Comparison of ENCODE assay signal across 1 cellular context in the genomic region with DNA sequence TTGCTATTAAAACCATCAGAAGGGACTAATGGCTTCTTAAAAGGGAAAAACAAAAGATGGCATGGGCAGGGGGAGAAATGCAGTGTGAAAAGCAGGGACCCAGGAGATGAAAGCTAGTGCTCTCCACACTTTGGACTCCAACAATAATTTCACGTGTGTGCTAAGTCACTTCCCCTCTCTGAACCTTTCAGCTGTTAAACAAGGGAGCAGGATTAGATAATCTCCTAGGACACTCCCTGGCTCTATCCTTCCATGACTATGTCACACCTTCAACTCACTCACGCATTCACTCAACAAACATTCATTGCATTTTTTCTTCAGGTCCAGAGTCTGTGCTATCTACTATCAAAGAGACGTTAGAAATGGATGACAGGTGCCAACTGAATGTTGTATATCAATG.
TF ChIP-seq lines count a peak whose summit lies in the region.

No MANE protein-coding gene starts in this region.

TF ChIP-seq in HepG2, 621 proteins besides CTCF, POLR2A, EP300 and RAD21 (continued from another document and continues in another):
- TF ChIP-seq, protein P1, sequence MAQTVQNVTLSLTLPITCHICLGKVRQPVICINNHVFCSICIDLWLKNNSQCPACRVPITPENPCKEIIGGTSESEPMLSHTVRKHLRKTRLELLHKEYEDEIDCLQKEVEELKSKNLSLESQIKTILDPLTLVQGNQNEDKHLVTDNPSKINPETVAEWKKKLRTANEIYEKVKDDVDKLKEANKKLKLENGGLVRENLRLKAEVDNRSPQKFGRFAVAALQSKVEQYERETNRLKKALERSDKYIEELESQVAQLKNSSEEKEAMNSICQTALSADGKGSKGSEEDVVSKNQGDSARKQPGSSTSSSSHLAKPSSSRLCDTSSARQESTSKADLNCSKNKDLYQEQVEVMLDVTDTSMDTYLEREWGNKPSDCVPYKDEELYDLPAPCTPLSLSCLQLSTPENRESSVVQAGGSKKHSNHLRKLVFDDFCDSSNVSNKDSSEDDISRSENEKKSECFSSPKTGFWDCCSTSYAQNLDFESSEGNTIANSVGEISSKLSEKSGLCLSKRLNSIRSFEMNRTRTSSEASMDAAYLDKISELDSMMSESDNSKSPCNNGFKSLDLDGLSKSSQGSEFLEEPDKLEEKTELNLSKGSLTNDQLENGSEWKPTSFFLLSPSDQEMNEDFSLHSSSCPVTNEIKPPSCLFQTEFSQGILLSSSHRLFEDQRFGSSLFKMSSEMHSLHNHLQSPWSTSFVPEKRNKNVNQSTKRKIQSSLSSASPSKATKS (CRISPR knock-in tag; IDR thresholded peaks at IDR 0.05), result no peak
- TF ChIP-seq ZNF83 (CRISPR knock-in tag; IDR thresholded peaks at IDR 0.05; ENCODE audit: borderline replicate concordance), result no peak
- TF ChIP-seq, protein P2, sequence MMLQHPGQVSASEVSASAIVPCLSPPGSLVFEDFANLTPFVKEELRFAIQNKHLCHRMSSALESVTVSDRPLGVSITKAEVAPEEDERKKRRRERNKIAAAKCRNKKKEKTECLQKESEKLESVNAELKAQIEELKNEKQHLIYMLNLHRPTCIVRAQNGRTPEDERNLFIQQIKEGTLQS (CRISPR knock-in tag; IDR thresholded peaks at IDR 0.05), result no peak
- TF ChIP-seq CBX1 (IDR thresholded peaks at IDR 0.05; ENCODE audit: low read depth), result no peak
- TF ChIP-seq ZNF329 (CRISPR knock-in tag; IDR thresholded peaks at IDR 0.05; ENCODE audit: low read depth), result no peak
- no peak for TF ChIP-seq WIZ (CRISPR knock-in tag; IDR thresholded peaks at IDR 0.05)
- TF ChIP-seq ZNF883 (CRISPR knock-in tag; IDR thresholded peaks at IDR 0.05; ENCODE audit: not compliant biosample characterization), result no peak
- no peak for TF ChIP-seq CEBPB (IDR thresholded peaks at IDR 0.05; ENCODE audit: borderline replicate concordance, low read depth, low read length)
- TF ChIP-seq SNAPC2 (CRISPR knock-in tag; IDR thresholded peaks at IDR 0.05), result no peak
- no peak for TF ChIP-seq PPARG (CRISPR knock-in tag; conservative IDR thresholded peaks at IDR 0.05)
- no peak for TF ChIP-seq MXD4 (CRISPR knock-in tag; IDR thresholded peaks at IDR 0.05)
- TF ChIP-seq GRHL1 (CRISPR knock-in tag; conservative IDR thresholded peaks at IDR 0.05), result no peak
- TF ChIP-seq SOX6 (IDR thresholded peaks at IDR 0.05), result no peak
- TF ChIP-seq SOX6 (CRISPR knock-in tag; IDR thresholded peaks at IDR 0.05), result peak; percentile 56; the same call in 1 of the 2 replicates
- TF ChIP-seq, protein P3, sequence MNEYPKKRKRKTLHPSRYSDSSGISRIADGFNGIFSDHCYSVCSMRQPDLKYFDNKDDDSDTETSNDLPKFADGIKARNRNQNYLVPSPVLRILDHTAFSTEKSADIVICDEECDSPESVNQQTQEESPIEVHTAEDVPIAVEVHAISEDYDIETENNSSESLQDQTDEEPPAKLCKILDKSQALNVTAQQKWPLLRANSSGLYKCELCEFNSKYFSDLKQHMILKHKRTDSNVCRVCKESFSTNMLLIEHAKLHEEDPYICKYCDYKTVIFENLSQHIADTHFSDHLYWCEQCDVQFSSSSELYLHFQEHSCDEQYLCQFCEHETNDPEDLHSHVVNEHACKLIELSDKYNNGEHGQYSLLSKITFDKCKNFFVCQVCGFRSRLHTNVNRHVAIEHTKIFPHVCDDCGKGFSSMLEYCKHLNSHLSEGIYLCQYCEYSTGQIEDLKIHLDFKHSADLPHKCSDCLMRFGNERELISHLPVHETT (CRISPR knock-in tag; conservative IDR thresholded peaks at IDR 0.05), result no peak
- TF ChIP-seq ZNF563 (CRISPR knock-in tag; IDR thresholded peaks at IDR 0.05), result no peak
- TF ChIP-seq ELF4 (CRISPR knock-in tag; IDR thresholded peaks at IDR 0.05; ENCODE audit: borderline replicate concordance), result no peak
- no peak for TF ChIP-seq STAG1 (CRISPR knock-in tag; IDR thresholded peaks at IDR 0.05)
- TF ChIP-seq ZNF10 (CRISPR knock-in tag; IDR thresholded peaks at IDR 0.05; ENCODE audit: borderline replicate concordance, low read depth), result no peak
- no peak for TF ChIP-seq ZNF143 (CRISPR knock-in tag; IDR thresholded peaks at IDR 0.05)
- TF ChIP-seq ZNF441 (CRISPR knock-in tag; IDR thresholded peaks at IDR 0.05; ENCODE audit: borderline replicate concordance), result no peak
- TF ChIP-seq HDAC2 (CRISPR knock-in tag; IDR thresholded peaks at IDR 0.05), result no peak
- TF ChIP-seq JDP2 (CRISPR knock-in tag; IDR thresholded peaks at IDR 0.05; ENCODE audit: borderline replicate concordance), result no peak
- no peak for TF ChIP-seq ELF1 (CRISPR knock-in tag; IDR thresholded peaks at IDR 0.05)
- TF ChIP-seq CBX5 (CRISPR knock-in tag; IDR thresholded peaks at IDR 0.05; ENCODE audit: borderline replicate concordance), result no peak
- TF ChIP-seq ZBTB25 (CRISPR knock-in tag; IDR thresholded peaks at IDR 0.05), result no peak
- no peak for TF ChIP-seq GPBP1L1 (CRISPR knock-in tag; IDR thresholded peaks at IDR 0.05)
- TF ChIP-seq MED1 (CRISPR knock-in tag; IDR thresholded peaks at IDR 0.05), result peak; percentile 68
- no peak for TF ChIP-seq ZNF572 (CRISPR knock-in tag; IDR thresholded peaks at IDR 0.05)
- no peak for TF ChIP-seq ZNF382 (CRISPR knock-in tag; IDR thresholded peaks at IDR 0.05; ENCODE audit: borderline replicate concordance)
- TF ChIP-seq ZBTB37 (CRISPR knock-in tag; IDR thresholded peaks at IDR 0.05), result no peak
- TF ChIP-seq NFIC (IDR thresholded peaks at IDR 0.05; ENCODE audit: low read length), result no peak
- TF ChIP-seq TCF7 (IDR thresholded peaks at IDR 0.05; ENCODE audit: low read depth), result peak; percentile 60; the same call in 1 of the 2 replicates
- peak; percentile 22; the same call in 1 of the 2 replicates for TF ChIP-seq HNF4G (IDR thresholded peaks at IDR 0.05; ENCODE audit: borderline replicate concordance, low read depth, low read length)
- no peak for TF ChIP-seq HNF4G (CRISPR knock-in tag; IDR thresholded peaks at IDR 0.05; ENCODE audit: borderline replicate concordance, low read depth)
- peak; percentile 20; the same call in 1 of the 2 replicates for TF ChIP-seq HOXA3 (CRISPR knock-in tag; IDR thresholded peaks at IDR 0.05)
- TF ChIP-seq KLF12 (CRISPR knock-in tag; IDR thresholded peaks at IDR 0.05; ENCODE audit: borderline replicate concordance), result no peak
- no peak for TF ChIP-seq ZSCAN9 (CRISPR knock-in tag; IDR thresholded peaks at IDR 0.05; ENCODE audit: borderline replicate concordance)
- peak; percentile 72 for TF ChIP-seq ZBTB43 (CRISPR knock-in tag; conservative IDR thresholded peaks at IDR 0.05)
- TF ChIP-seq BCL6 (CRISPR knock-in tag; IDR thresholded peaks at IDR 0.05), result no peak
- no peak for TF ChIP-seq HDAC1 (CRISPR knock-in tag; IDR thresholded peaks at IDR 0.05)
- TF ChIP-seq GATAD1 (CRISPR knock-in tag; IDR thresholded peaks at IDR 0.05), result no peak
- TF ChIP-seq, protein P4, sequence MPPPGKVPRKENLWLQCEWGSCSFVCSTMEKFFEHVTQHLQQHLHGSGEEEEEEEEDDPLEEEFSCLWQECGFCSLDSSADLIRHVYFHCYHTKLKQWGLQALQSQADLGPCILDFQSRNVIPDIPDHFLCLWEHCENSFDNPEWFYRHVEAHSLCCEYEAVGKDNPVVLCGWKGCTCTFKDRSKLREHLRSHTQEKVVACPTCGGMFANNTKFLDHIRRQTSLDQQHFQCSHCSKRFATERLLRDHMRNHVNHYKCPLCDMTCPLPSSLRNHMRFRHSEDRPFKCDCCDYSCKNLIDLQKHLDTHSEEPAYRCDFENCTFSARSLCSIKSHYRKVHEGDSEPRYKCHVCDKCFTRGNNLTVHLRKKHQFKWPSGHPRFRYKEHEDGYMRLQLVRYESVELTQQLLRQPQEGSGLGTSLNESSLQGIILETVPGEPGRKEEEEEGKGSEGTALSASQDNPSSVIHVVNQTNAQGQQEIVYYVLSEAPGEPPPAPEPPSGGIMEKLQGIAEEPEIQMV (CRISPR knock-in tag; IDR thresholded peaks at IDR 0.05; ENCODE audit: low read depth), result no peak
- TF ChIP-seq TRIM22 (IDR thresholded peaks at IDR 0.05), result no peak
- no peak for TF ChIP-seq ZSCAN31 (CRISPR knock-in tag; IDR thresholded peaks at IDR 0.05; ENCODE audit: low read depth)
- TF ChIP-seq PLSCR1 (CRISPR knock-in tag; IDR thresholded peaks at IDR 0.05; ENCODE audit: borderline replicate concordance), result no peak
- TF ChIP-seq KAT7 (CRISPR knock-in tag; IDR thresholded peaks at IDR 0.05; ENCODE audit: borderline replicate concordance), result no peak
- no peak for TF ChIP-seq ZNF652 (CRISPR knock-in tag; IDR thresholded peaks at IDR 0.05; ENCODE audit: borderline replicate concordance, low read depth)
- no peak for TF ChIP-seq AGO2 (optimal IDR thresholded peaks at IDR 0.05; ENCODE audit: low read depth, low read length)
- 0 out of 2 replicates have a peak, but pooled peaks have one; percentile 20 for TF ChIP-seq ELF3 (CRISPR knock-in tag; IDR thresholded peaks at IDR 0.05)
- TF ChIP-seq SAFB2 (CRISPR knock-in tag; IDR thresholded peaks at IDR 0.05; ENCODE audit: borderline replicate concordance, low read depth), result no peak
- TF ChIP-seq FOXA3 (CRISPR knock-in tag; IDR thresholded peaks at IDR 0.05), result peak; percentile 21; the same call in 1 of the 2 replicates
